In genomic region chr19:17404621-17405249, GRCh38 we compare ENCODE assay signal across 9 cellular contexts. TPM values are rescaled to one million over a fixed set of nuclear protein-coding genes. Genes with fewer than 3 reads are reported as not detected.
DNase-seq lines count a peak whose midpoint lies in the region; ATAC-seq and TF ChIP-seq lines count a peak whose summit lies in the region.
"Had no signal": no experiment of that assay in that cellular context is flagged by ENCODE, and none has a peak within 500 bp of the region (broad histone marks: within the 10 kb centered on the region; RNA-seq: fewer than 3 reads in every experiment).

No MANE protein-coding gene starts in this region.

- TF ChIP-seq CTCF in GM12864 (IDR thresholded peaks at IDR 0.05; ENCODE audit: low read depth, low read length, missing control alignments), result no peak
- TF ChIP-seq CTCF in brain (conservative IDR thresholded peaks at IDR 0.05), result no peak
- no peak for TF ChIP-seq CTCF in nephron progenitor cell (IDR thresholded peaks at IDR 0.05)

- ATAC-seq in HG03103 (IDR thresholded peaks at IDR 0.05; ENCODE audit: low read depth, unreplicated experiment), result peak; percentile 19
- ATAC-seq in GM19324 (IDR thresholded peaks at IDR 0.05; ENCODE audit: low FRiP score, unreplicated experiment), result no peak

- H3K4me1 Mint-ChIP-seq in brain, result peaks cover 27% of the 10 kb centered on the region
- peaks cover 55% of the 10 kb centered on the region for H3K4me1 Mint-ChIP-seq in nephron progenitor cell

- DNase-seq in GM12864 (ENCODE audit: low read depth), result no peak
- DNase-seq in nephron progenitor cell, result no peak
- no peak for DNase-seq in NCI-H2227 (lab: John Stamatoyannopoulos, UW; ENCODE audit: unreplicated experiment)
- no peak for DNase-seq in NCI-H1092 (lab: John Stamatoyannopoulos, UW)
- no peak for DNase-seq in stimulated activated CD4-positive, alpha-beta T cell treated with anti-CD3 and anti-CD28 coated beads, Interleukin-4, amount 100 ng/mL, for 1 hour

- peak overlapping the region; percentile 75 for H3K4me3 ChIP-seq in GM12864 (ENCODE audit: low read depth, low read length)

- H3K27ac Mint-ChIP-seq in brain, result peak overlapping the region; percentile 57 to 91 (median 80)
- peak overlapping the region; percentile 88 for H3K27ac Mint-ChIP-seq in nephron progenitor cell

- H3K36me3 Mint-ChIP-seq in brain, result no peaks in the 10 kb centered on the region
- H3K36me3 Mint-ChIP-seq in nephron progenitor cell (ENCODE audit: low read depth), result peaks cover 20% of the 10 kb centered on the region

- peaks cover 0 to 2% (median 0%) of the 10 kb centered on the region in 5 experiments for H3K9me3 Mint-ChIP-seq in brain
- H3K9me3 Mint-ChIP-seq in nephron progenitor cell, result no peaks in the 10 kb centered on the region

- H3K4me3 Mint-ChIP-seq in brain, result peak overlapping the region; percentile 76 to 87 (median 78)
- peak overlapping the region; percentile 89 for H3K4me3 Mint-ChIP-seq in nephron progenitor cell

- H3K27me3 Mint-ChIP-seq in brain (no peaks in the 10 kb centered on the region), nephron progenitor cell (ENCODE audit: low read depth, poor library complexity) (no peaks in the 10 kb centered on the region)

RNA-seq across cellular contexts. Expression of gene BST2, which starts 0.7 kb away (rescaled TPM):
- 39.4 TPM for polyA plus RNA-seq in brain (ENCODE audit: insufficient read depth, low read depth, low replicate concordance)

RNA-seq across cellular contexts. Expression of gene CCDC194, which starts 10.7 kb away (rescaled TPM):
- not detected for polyA plus RNA-seq in brain (ENCODE audit: insufficient read depth, low read depth, low replicate concordance)
- polyA plus RNA-seq: keratinocyte had no signal

RNA-seq across cellular contexts. Expression of gene MVB12A, which starts 15.1 kb away (rescaled TPM):
- 64.9 TPM for polyA plus RNA-seq in brain (ENCODE audit: insufficient read depth, low read depth, low replicate concordance)

RNA-seq across cellular contexts. Expression of gene PLVAP, which starts 27.6 kb away (rescaled TPM):
- polyA plus RNA-seq in brain (ENCODE audit: insufficient read depth, low read depth, low replicate concordance), result 35.9 TPM
- polyA plus RNA-seq: keratinocyte had no signal

RNA-seq across cellular contexts. Expression of gene TMEM221, which starts 43.7 kb away (rescaled TPM):
- polyA plus RNA-seq in brain (ENCODE audit: insufficient read depth, low read depth, low replicate concordance), result 1.3 TPM
